In the genomic region with DNA sequence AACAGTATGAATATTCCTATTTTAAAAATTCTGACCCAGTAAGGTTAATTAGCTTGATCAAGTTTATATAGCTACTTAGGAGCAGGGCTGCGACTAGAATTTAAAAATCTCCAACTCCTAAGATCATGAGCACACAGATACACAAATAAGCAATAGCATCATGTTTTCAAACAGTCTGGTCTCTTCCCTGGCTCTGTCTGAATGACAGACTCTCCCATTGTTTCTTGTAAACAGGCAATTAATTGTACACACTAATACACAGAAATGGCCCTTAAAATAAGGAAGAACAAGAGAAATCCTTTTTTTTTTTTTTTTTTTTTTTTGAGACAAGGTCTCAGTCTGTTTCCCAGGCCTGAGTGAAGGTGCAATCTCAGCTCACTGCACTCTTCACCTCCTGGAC, we compare ENCODE assay signal across 18 cellular contexts.
A peak's percentile ranks its signal among the peaks of the same experiment; 100 is the strongest.
DNase-seq lines count a peak whose midpoint lies in the region; ATAC-seq and TF ChIP-seq lines count a peak whose summit lies in the region.
"Had no signal": no experiment of that assay in that cellular context is flagged by ENCODE, and none has a peak within 500 bp of the region (broad histone marks: within the 10 kb centered on the region; RNA-seq: fewer than 3 reads in every experiment).

No MANE protein-coding gene starts in this region.

- no peaks in the 10 kb centered on the region for H3K4me1 ChIP-seq in thyroid gland
- H3K4me1 ChIP-seq: BLaER1 had no signal

- H3K36me3 Mint-ChIP-seq in activated CD8-positive, alpha-beta T cell treated with anti-CD3 and anti-CD28 coated beads for 36 hours (ENCODE audit: low read depth), result no peaks in the 10 kb centered on the region
- H3K36me3 Mint-ChIP-seq: CD8-positive, alpha-beta T cell had no signal

- no peaks in the 10 kb centered on the region for H3K36me3 ChIP-seq in thyroid gland
- H3K36me3 ChIP-seq: BLaER1, HAP-1 had no signal

- POLR2A ChIA-PET in activated CD8-positive, alpha-beta T cell treated with anti-CD3 and anti-CD28 coated beads for 36 hours (lab: Charles Lee), result interaction anchor here (0.7 kb wide), 1 partner anchor 304 kb away, joined by 3 read pairs; no protein-coding TSS in a partner anchor
- POLR2A ChIA-PET in HEK293T (lab: Yijun Ruan, JAX), result no interaction called here

- H3K27me3 Mint-ChIP-seq in activated CD8-positive, alpha-beta T cell treated with anti-CD3 and anti-CD28 coated beads for 36 hours, result no peaks in the 10 kb centered on the region
- H3K27me3 Mint-ChIP-seq: B cell had no signal

- no peaks in the 10 kb centered on the region for H3K27me3 ChIP-seq in thyroid gland
- H3K27me3 ChIP-seq: BLaER1 had no signal

- DNase-seq in COLO829 (ENCODE audit: low spot score) (peak; percentile 35), foreskin melanocyte (peak; percentile 23), medulla oblongata (ENCODE audit: extremely low spot score) (peak; percentile 74), putamen (ENCODE audit: low spot score) (peak; percentile 35), thyroid gland (no peak), HEK293T (ENCODE audit: extremely low spot score) (no peak)
- no peak for DNase-seq in activated CD8-positive, alpha-beta T cell treated with anti-CD3 and anti-CD28 coated beads for 36 hours
- DNase-seq: CD4-positive, CD25-positive, alpha-beta regulatory T cell; CD8-positive, alpha-beta T cell; DMS53; DMS79 treated with DMSO at 0.1 percent for 48 hours; GF-D8; GOT3 had no signal

- no peak overlapping the region for H3K27ac Mint-ChIP-seq in activated CD8-positive, alpha-beta T cell treated with anti-CD3 and anti-CD28 coated beads for 36 hours
- H3K27ac Mint-ChIP-seq: B cell; CD4-positive, CD25-positive, alpha-beta regulatory T cell; CD8-positive, alpha-beta T cell had no signal

- TF ChIP-seq POLR2A in thyroid gland (IDR thresholded peaks at IDR 0.05), result no peak

- no peaks in the 10 kb centered on the region for H3K4me1 Mint-ChIP-seq in activated CD8-positive, alpha-beta T cell treated with anti-CD3 and anti-CD28 coated beads for 36 hours (ENCODE audit: low read depth)
- H3K4me1 Mint-ChIP-seq: B cell; CD4-positive, CD25-positive, alpha-beta regulatory T cell had no signal

- no peak for TF ChIP-seq CTCF in activated CD8-positive, alpha-beta T cell treated with anti-CD3 and anti-CD28 coated beads for 36 hours (IDR thresholded peaks at IDR 0.05)
- no peak for TF ChIP-seq CTCF in thyroid gland (IDR thresholded peaks at IDR 0.05)

- WGBS in thyroid gland, 2 donors, result 86 to 92% methylated on average over 1 of the region's 1 CpG

- intact Hi-C loops in activated CD8-positive, alpha-beta T cell treated with anti-CD3 and anti-CD28 coated beads for 36 hours (cut with micrococcal nuclease), result no loop called here
- intact Hi-C loops in thyroid gland (cut with DNase I), result no loop called here

- no peaks in the 10 kb centered on the region for H3K9me3 ChIP-seq in thyroid gland
- H3K9me3 ChIP-seq: BLaER1, HAP-1 had no signal

- no peaks in the 10 kb centered on the region for H3K9me3 Mint-ChIP-seq in activated CD8-positive, alpha-beta T cell treated with anti-CD3 and anti-CD28 coated beads for 36 hours
- H3K9me3 Mint-ChIP-seq: CD8-positive, alpha-beta T cell had no signal

- no peak for ATAC-seq in activated CD8-positive, alpha-beta T cell treated with anti-CD3 and anti-CD28 coated beads for 36 hours
- ATAC-seq in GM21825 (IDR thresholded peaks at IDR 0.05; ENCODE audit: unreplicated experiment), result no peak
- ATAC-seq: CD8-positive, alpha-beta T cell had no signal

- H3K27ac ChIP-seq in thyroid gland, result no peak overlapping the region
- H3K27ac ChIP-seq: BLaER1, C4-2B had no signal

- CTCF ChIA-PET in activated CD8-positive, alpha-beta T cell treated with anti-CD3 and anti-CD28 coated beads for 36 hours (lab: Charles Lee), result no interaction called here
- CTCF ChIA-PET in HEK293T (lab: Yijun Ruan, JAX), result no interaction called here

- H3K4me3 Mint-ChIP-seq in activated CD8-positive, alpha-beta T cell treated with anti-CD3 and anti-CD28 coated beads for 36 hours, result no peak overlapping the region
- H3K4me3 Mint-ChIP-seq: B cell; CD4-positive, CD25-positive, alpha-beta regulatory T cell; CD8-positive, alpha-beta T cell had no signal

- H3K4me3 ChIP-seq in thyroid gland (replicated peaks in 1 of 3), result no peak overlapping the region
- H3K4me3 ChIP-seq: BLaER1, HAP-1 had no signal

TF ChIP-seq in HEK293T, 16 proteins besides CTCF, POLR2A, EP300 and RAD21:
- TF ChIP-seq BHLHE40 (IDR thresholded peaks at IDR 0.05; ENCODE audit: borderline replicate concordance), result no peak
- no peak for TF ChIP-seq SP1 (IDR thresholded peaks at IDR 0.05)
- no peak for TF ChIP-seq NFRKB (IDR thresholded peaks at IDR 0.05)
- no peak for TF ChIP-seq FOXA1 (IDR thresholded peaks at IDR 0.05)
- TF ChIP-seq L3MBTL2 (conservative IDR thresholded peaks at IDR 0.05), result no peak
- no peak for TF ChIP-seq LEF1 (IDR thresholded peaks at IDR 0.05; ENCODE audit: borderline replicate concordance)
- TF ChIP-seq ARNT (IDR thresholded peaks at IDR 0.05), result no peak
- no peak for TF ChIP-seq ELF4 (IDR thresholded peaks at IDR 0.05)
- TF ChIP-seq FOXK2 (IDR thresholded peaks at IDR 0.05), result no peak
- no peak for TF ChIP-seq ZNF384 (IDR thresholded peaks at IDR 0.05)
- TF ChIP-seq CTBP1 (IDR thresholded peaks at IDR 0.05; ENCODE audit: borderline replicate concordance), result no peak
- no peak for TF ChIP-seq SUZ12 (IDR thresholded peaks at IDR 0.05)
- no peak for TF ChIP-seq HDGF (IDR thresholded peaks at IDR 0.05; ENCODE audit: borderline replicate concordance)
- TF ChIP-seq TARDBP (IDR thresholded peaks at IDR 0.05), result no peak
- TF ChIP-seq, protein P1, sequence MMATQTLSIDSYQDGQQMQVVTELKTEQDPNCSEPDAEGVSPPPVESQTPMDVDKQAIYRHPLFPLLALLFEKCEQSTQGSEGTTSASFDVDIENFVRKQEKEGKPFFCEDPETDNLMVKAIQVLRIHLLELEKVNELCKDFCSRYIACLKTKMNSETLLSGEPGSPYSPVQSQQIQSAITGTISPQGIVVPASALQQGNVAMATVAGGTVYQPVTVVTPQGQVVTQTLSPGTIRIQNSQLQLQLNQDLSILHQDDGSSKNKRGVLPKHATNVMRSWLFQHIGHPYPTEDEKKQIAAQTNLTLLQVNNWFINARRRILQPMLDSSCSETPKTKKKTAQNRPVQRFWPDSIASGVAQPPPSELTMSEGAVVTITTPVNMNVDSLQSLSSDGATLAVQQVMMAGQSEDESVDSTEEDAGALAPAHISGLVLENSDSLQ (IDR thresholded peaks at IDR 0.05), result no peak
- no peak for TF ChIP-seq FOXM1 (IDR thresholded peaks at IDR 0.05; ENCODE audit: borderline replicate concordance)

Comparison
In these comparisons a context has a peak if more than half of its experiments do, and no peak if none do; other contexts are left out.
1. DNase-seq: peak in COLO829 (single experiment), foreskin melanocyte (single experiment), medulla oblongata (single experiment) and putamen (single experiment); none in activated CD8-positive, alpha-beta T cell treated with anti-CD3 and anti-CD28 coated beads for 36 hours (single experiment), thyroid gland (0 of 2) and HEK293T (single experiment).